9 cellular contexts compared by ENCODE assay signal in genomic region chr18:49250819-49251388, GRCh38.
DNase-seq lines count a peak whose midpoint lies in the region; ATAC-seq and TF ChIP-seq lines count a peak whose summit lies in the region.
"Had no signal": no experiment of that assay in that cellular context is flagged by ENCODE, and none has a peak within 500 bp of the region (broad histone marks: within the 10 kb centered on the region; RNA-seq: fewer than 3 reads in every experiment).

No MANE protein-coding gene starts in this region.

- POLR2A ChIA-PET in IMR-90 (lab: Charles Lee; ENCODE audit: unreplicated experiment), result interaction anchor here (0.5 to 0.6 kb wide), 2 partner anchors 162 to 200 kb away, joined by 3 read pairs; no protein-coding TSS in a partner anchor

- no peak overlapping the region for H4K91ac ChIP-seq in IMR-90 (ENCODE audit: insufficient read depth, low read depth, low read length)

- no TSS peak for BruUV-seq in IMR-90 (replicated peaks; lab: Mats Ljungman, UMichigan)

- no peaks in the 10 kb centered on the region for H4K20me1 ChIP-seq in IMR-90 (ENCODE audit: insufficient read depth, low read length)

- H3K4me2 ChIP-seq in IMR-90 (ENCODE audit: low read depth, low read length), result no peak overlapping the region

- H2BK120ac ChIP-seq in IMR-90 (ENCODE audit: low read depth, low read length), result no peak overlapping the region

- H3K27me3 ChIP-seq in IMR-90 (ENCODE audit: control insufficient read depth, insufficient read depth, low read length) (no peaks in the 10 kb centered on the region), adipocyte (replicated peaks; ENCODE audit: control insufficient read depth, insufficient read depth, low read length) (no peaks in the 10 kb centered on the region), left lung (no peaks in the 10 kb centered on the region)
- H3K27me3 ChIP-seq: upper lobe of left lung had no signal

- no peaks in the 10 kb centered on the region for H3K36me3 ChIP-seq in IMR-90 (ENCODE audit: control insufficient read depth, insufficient read depth, low read length)
- peaks cover under 1% of the 10 kb centered on the region for H3K36me3 ChIP-seq in adipocyte (ENCODE audit: control insufficient read depth, insufficient read depth, low read length, severe bottlenecking)
- H3K36me3 ChIP-seq in left lung, result peaks cover 0 to 13% of the 10 kb centered on the region in 2 donors

- no peak overlapping the region for H3K27ac ChIP-seq in IMR-90 (ENCODE audit: insufficient read depth, low read length)
- no peak overlapping the region for H3K27ac ChIP-seq in left lung

- H3K14ac ChIP-seq in IMR-90 (replicated peaks; ENCODE audit: low read depth, low read length), result no peak overlapping the region

- H3K9ac ChIP-seq in IMR-90 (ENCODE audit: low read depth, low read length) (no peak overlapping the region), adipocyte (ENCODE audit: low read length) (peak overlapping the region; percentile 2)

- H4K5ac ChIP-seq in IMR-90 (ENCODE audit: low read depth, low read length), result no peak overlapping the region

- H3K4me3 ChIP-seq in IMR-90 (ENCODE audit: insufficient read depth, low read depth, low read length) (no peak overlapping the region), adipocyte (ENCODE audit: low read length) (no peak overlapping the region), left lung (no peak overlapping the region)
- H3K4me3 ChIP-seq: upper lobe of left lung had no signal

- DNase-seq in CD1c-positive myeloid dendritic cell (ENCODE audit: extremely low spot score), result peak; percentile 11
- DNase-seq in IMR-90, result peak; percentile 47
- peak; percentile 51 for DNase-seq in adipocyte (ENCODE audit: low read depth)
- no peak for DNase-seq in left lung
- no peak for DNase-seq in GF-D8 (lab: John Stamatoyannopoulos, UW)
- DNase-seq in SKM-1 treated with dmso at 0.1 percent for 144 hours (lab: John Stamatoyannopoulos, UW; ENCODE audit: unreplicated experiment), result no peak
- DNase-seq: upper lobe of left lung had no signal

- intact Hi-C loops in IMR-90 (cut with micrococcal nuclease), result loop anchor here (1.0 kb wide), 1 partner anchor 164 kb away; no protein-coding TSS in a partner anchor
- intact Hi-C loops in left lung (cut with DNase I), result no loop called here

- H2BK5ac ChIP-seq in IMR-90 (ENCODE audit: low read depth, low read length, poor library complexity, severe bottlenecking), result no peak overlapping the region

- H2AK9ac ChIP-seq in IMR-90 (replicated peaks; ENCODE audit: low read depth, low read length, poor library complexity), result no peak overlapping the region

- H2AK5ac ChIP-seq in IMR-90 (ENCODE audit: low read depth, low read length), result no peak overlapping the region; the same call in 1 of the 2 replicates

- TF ChIP-seq POLR2A in IMR-90 (IDR thresholded peaks at IDR 0.05; ENCODE audit: low read depth, low read length), result no peak

- CTCF ChIA-PET in IMR-90 (lab: Yijun Ruan, JAX), result interaction anchor here (1.2 to 1.5 kb wide), 2 partner anchors 169 to 180 kb away, joined by 3 to 4 read pairs; no protein-coding TSS in a partner anchor

- 89% methylated on average over 1 of the region's 4 CpGs; no CpG with 5 or more reads in 1 of the 2 experiments for WGBS in IMR-90 (ENCODE audit: extremely low coverage in 2 of 2, insufficient read length in 1 of 2), 2 experiments

- no peak overlapping the region for H4K8ac ChIP-seq in IMR-90 (ENCODE audit: low read depth in 2 of 2, low read length in 2 of 2)

- H3K9me1 ChIP-seq in IMR-90 (ENCODE audit: insufficient read depth, low read length), result peaks cover 4% of the 10 kb centered on the region; the same call in 1 of the 2 replicates

- H2BK20ac ChIP-seq in IMR-90 (ENCODE audit: low read depth, low read length), result no peak overlapping the region

- in situ Hi-C loops in IMR-90 (cut with MboI; ENCODE audit: low sequenced_read_pairs), result loop anchor here (10.0 kb wide), 1 partner anchor 164 kb away; no protein-coding TSS in a partner anchor

- peak; percentile 58 for TF ChIP-seq CTCF in IMR-90 (conservative IDR thresholded peaks at IDR 0.05; ENCODE audit: low read depth, low read length)
- TF ChIP-seq CTCF in left lung (IDR thresholded peaks at IDR 0.05), result peak in 1 of 2 donors; percentile 37

- TF ChIP-seq RAD21 in IMR-90 (IDR thresholded peaks at IDR 0.05; ENCODE audit: low read length), result peak; percentile 71

- ATAC-seq in IMR-90 (ENCODE audit: low read depth), result peak; percentile 69; the same call in 1 of the 2 replicates
- ATAC-seq in left lung, result peak; percentile 56
- ATAC-seq in HG03460 (IDR thresholded peaks at IDR 0.05; ENCODE audit: unreplicated experiment), result no peak
- no peak for ATAC-seq in HG02884 (IDR thresholded peaks at IDR 0.05; ENCODE audit: unreplicated experiment)

- no peaks in the 10 kb centered on the region for H3K9me3 ChIP-seq in IMR-90 (ENCODE audit: control insufficient read depth, insufficient read depth, low read length)
- no peaks in the 10 kb centered on the region for H3K9me3 ChIP-seq in adipocyte (ENCODE audit: control insufficient read depth, low read length)
- no peaks in the 10 kb centered on the region for H3K9me3 ChIP-seq in left lung
- H3K9me3 ChIP-seq: upper lobe of left lung had no signal

- H3K79me1 ChIP-seq in IMR-90 (ENCODE audit: low read depth in 1 of 2, low read length in 2 of 2), result peaks cover 0 to 4% of the 10 kb centered on the region in 2 experiments; a peak in 1 of 4 replicates

- H2BK15ac ChIP-seq in IMR-90 (ENCODE audit: low read depth, low read length), result no peak overlapping the region

- H3K18ac ChIP-seq in IMR-90 (ENCODE audit: low read depth, low read length), result no peak overlapping the region

- H3K4me1 ChIP-seq in IMR-90 (ENCODE audit: control insufficient read depth, insufficient read depth, low read length) (peaks cover 4% of the 10 kb centered on the region), adipocyte (ENCODE audit: control insufficient read depth, insufficient read depth, low read length) (peaks cover 41% of the 10 kb centered on the region), left lung (peaks cover 18 to 25% of the 10 kb centered on the region in 2 donors)

- H2AFZ ChIP-seq in IMR-90 (replicated peaks; ENCODE audit: low read length, poor library complexity), result no peak overlapping the region

- H3K56ac ChIP-seq in IMR-90 (ENCODE audit: extremely low read depth, insufficient read depth, low read length), result no peak overlapping the region

- no peak overlapping the region for H3K23ac ChIP-seq in IMR-90 (ENCODE audit: low read depth, low read length)

- H3K4ac ChIP-seq in IMR-90 (ENCODE audit: low read depth, low read length), result no peak overlapping the region

- dilution Hi-C loops in IMR-90 (cut with HindIII; ENCODE audit: low sequenced_read_pairs, unreplicated experiment), result no loop called here

TF ChIP-seq in IMR-90, 13 proteins besides CTCF, POLR2A, EP300 and RAD21:
- TF ChIP-seq RFX5 (IDR thresholded peaks at IDR 0.05; ENCODE audit: low read depth, low read length) (no peak), MAZ (IDR thresholded peaks at IDR 0.05; ENCODE audit: borderline replicate concordance, low read depth, low read length) (no peak), USF2 (IDR thresholded peaks at IDR 0.05; ENCODE audit: low read depth, low read length) (no peak), RCOR1 (IDR thresholded peaks at IDR 0.05; ENCODE audit: insufficient replicate concordance, low read length) (no peak), CEBPB (IDR thresholded peaks at IDR 0.05; ENCODE audit: low read depth, low read length) (peak; percentile 41), SMC3 (IDR thresholded peaks at IDR 0.05; ENCODE audit: low read depth, low read length) (peak; percentile 58), BHLHE40 (IDR thresholded peaks at IDR 0.05; ENCODE audit: low read depth, low read length) (no peak)

Comparison
In these comparisons a context has a peak if more than half of its experiments do, and no peak if none do; other contexts are left out.
1. DNase-seq: peak in CD1c-positive myeloid dendritic cell (single experiment), IMR-90 (single experiment) and adipocyte (single experiment); none in left lung (0 of 2), GF-D8 (single experiment) and SKM-1 treated with dmso at 0.1 percent for 144 hours (single experiment).
2. ATAC-seq: peak in IMR-90 (single experiment) and left lung (single experiment); none in HG03460 (single experiment) and HG02884 (single experiment).